ENCODE assay signal across 11 cellular contexts in genomic region chr2:74201596-74201995, GRCh38. TPM values are rescaled to one million over a fixed set of nuclear protein-coding genes. Genes with fewer than 3 reads are reported as not detected.
DNase-seq lines count a peak whose midpoint lies in the region; ATAC-seq and TF ChIP-seq lines count a peak whose summit lies in the region.
"Had no signal": no experiment of that assay in that cellular context is flagged by ENCODE, and none has a peak within 500 bp of the region (broad histone marks: within the 10 kb centered on the region; RNA-seq: fewer than 3 reads in every experiment).

No MANE protein-coding gene starts in this region.

- H3K27me3 ChIP-seq in CD8-positive, alpha-beta memory T cell (ENCODE audit: insufficient read depth, low read length, poor library complexity, severe bottlenecking), result no peaks in the 10 kb centered on the region
- no peaks in the 10 kb centered on the region for H3K27me3 ChIP-seq in gastroesophageal sphincter
- H3K27me3 ChIP-seq: neutrophil had no signal

- POLR2A ChIA-PET in CD8-positive, alpha-beta memory T cell (lab: Charles Lee), result no interaction called here

- H3K36me3 Mint-ChIP-seq in dendritic cell treated with granulocyte-macrophage colony-stimulating factor and Interleukin-4, amounts not matched to agents 40 ng/mL and 50 ng/mL, for 4 days (ENCODE audit: low read depth), result peaks cover 80% of the 10 kb centered on the region
- H3K36me3 Mint-ChIP-seq in CD8-positive, alpha-beta memory T cell, result peaks cover 0 to 7% (median 0%) of the 10 kb centered on the region in 3 donors

- CTCF ChIA-PET in CD8-positive, alpha-beta memory T cell (lab: Charles Lee), result interaction anchor here (1.3 kb wide), 1 partner anchor 23 kb away, joined by 3 read pairs; the partner anchor contains the start of gene MOB1A

- DNase-seq in NOMO-1 treated with DMSO at 0.1 percent for 48 hours (lab: John Stamatoyannopoulos, UW; ENCODE audit: unreplicated experiment) (peak; percentile 22), NOMO-1 treated with dmso at 0.1 percent for 144 hours (lab: John Stamatoyannopoulos, UW; ENCODE audit: unreplicated experiment) (no peak), NCI-H69 (lab: John Stamatoyannopoulos, UW) (peak; percentile 23), sciatic nerve (ENCODE audit: low spot score) (no peak), NCI-H524 treated with DMSO at 0.1 percent for 48 hours (lab: John Stamatoyannopoulos, UW) (no peak)
- no peak for DNase-seq in CD8-positive, alpha-beta memory T cell
- DNase-seq: 8988T, NCI-H2227 treated with DMSO at 0.1 percent for 48 hours had no signal

- ATAC-seq in sciatic nerve, result peak; percentile 75
- no peak for ATAC-seq in gastroesophageal sphincter

- intact Hi-C loops in dendritic cell treated with granulocyte-macrophage colony-stimulating factor and Interleukin-4, amounts not matched to agents 40 ng/mL and 50 ng/mL, for 4 days (cut with micrococcal nuclease), result loop anchor here (5.0 kb wide), 1 partner anchor 34 kb away; no protein-coding TSS in a partner anchor
- intact Hi-C loops in sciatic nerve (cut with DNase I), result no loop called here

- peaks cover 41% of the 10 kb centered on the region for H3K4me1 ChIP-seq in CD8-positive, alpha-beta memory T cell (ENCODE audit: insufficient read depth, low read length)
- peaks cover 0 to 61% (median 14%) of the 10 kb centered on the region in 3 donors for H3K4me1 ChIP-seq in gastroesophageal sphincter

- no peaks in the 10 kb centered on the region for H3K9me3 Mint-ChIP-seq in dendritic cell treated with granulocyte-macrophage colony-stimulating factor and Interleukin-4, amounts not matched to agents 40 ng/mL and 50 ng/mL, for 4 days
- no peaks in the 10 kb centered on the region for H3K9me3 Mint-ChIP-seq in CD8-positive, alpha-beta memory T cell

- H3K9me3 ChIP-seq in CD8-positive, alpha-beta memory T cell (ENCODE audit: low read length), result no peaks in the 10 kb centered on the region
- H3K9me3 ChIP-seq in gastroesophageal sphincter, result no peaks in the 10 kb centered on the region
- H3K9me3 ChIP-seq: neutrophil had no signal

- TF ChIP-seq EP300 in gastroesophageal sphincter (IDR thresholded peaks at IDR 0.05), result no peak

- peaks cover 73% of the 10 kb centered on the region for H3K4me1 Mint-ChIP-seq in dendritic cell treated with granulocyte-macrophage colony-stimulating factor and Interleukin-4, amounts not matched to agents 40 ng/mL and 50 ng/mL, for 4 days (ENCODE audit: low read depth)
- H3K4me1 Mint-ChIP-seq in CD8-positive, alpha-beta memory T cell, result peaks cover 43 to 73% (median 63%) of the 10 kb centered on the region in 3 donors

- WGBS in gastroesophageal sphincter (ENCODE audit: low coverage in 1 of 2), 2 donors, result 0 to 33% methylated on average over 1 of the region's 1 CpG

- no peak overlapping the region for H3K27ac Mint-ChIP-seq in dendritic cell treated with granulocyte-macrophage colony-stimulating factor and Interleukin-4, amounts not matched to agents 40 ng/mL and 50 ng/mL, for 4 days
- H3K27ac Mint-ChIP-seq in CD8-positive, alpha-beta memory T cell, result peak overlapping the region in 4 of 8 donors; percentile 24 to 85 (median 45)

- H3K4me3 ChIP-seq in CD8-positive, alpha-beta memory T cell (ENCODE audit: low read length), result no peak overlapping the region
- no peak overlapping the region for H3K4me3 ChIP-seq in gastroesophageal sphincter

- H3K27me3 Mint-ChIP-seq in dendritic cell treated with granulocyte-macrophage colony-stimulating factor and Interleukin-4, amounts not matched to agents 40 ng/mL and 50 ng/mL, for 4 days, result no peaks in the 10 kb centered on the region
- H3K27me3 Mint-ChIP-seq in CD8-positive, alpha-beta memory T cell, result no peaks in the 10 kb centered on the region

- no peak overlapping the region for H3K27ac ChIP-seq in CD8-positive, alpha-beta memory T cell (ENCODE audit: low read depth, low read length)
- H3K27ac ChIP-seq in gastroesophageal sphincter, result peak overlapping the region in 1 of 4 donors; percentile 48
- H3K27ac ChIP-seq: neutrophil had no signal

- TF ChIP-seq CTCF in gastroesophageal sphincter (IDR thresholded peaks at IDR 0.05), result no peak

- H3K4me3 Mint-ChIP-seq in dendritic cell treated with granulocyte-macrophage colony-stimulating factor and Interleukin-4, amounts not matched to agents 40 ng/mL and 50 ng/mL, for 4 days, result peak overlapping the region; percentile 53
- H3K4me3 Mint-ChIP-seq in CD8-positive, alpha-beta memory T cell, result peak overlapping the region in 1 of 7 donors; percentile 54

- TF ChIP-seq POLR2A in gastroesophageal sphincter (IDR thresholded peaks at IDR 0.05), result no peak

- no peaks in the 10 kb centered on the region for H3K36me3 ChIP-seq in CD8-positive, alpha-beta memory T cell (ENCODE audit: insufficient read depth, low read length)
- H3K36me3 ChIP-seq in gastroesophageal sphincter, result no peaks in the 10 kb centered on the region
- H3K36me3 ChIP-seq: neutrophil had no signal

RNA-seq across cellular contexts. Expression of gene MTHFD2, which starts 3.2 kb away (rescaled TPM):
- total RNA-seq in sciatic nerve (18.6 TPM), gastroesophageal sphincter (100 to 1,000 TPM in 1 of 4 donors, 10 to 100 TPM in 3; 20.9 to 110 (median 34.5) TPM)
- 100 to 1,000 TPM; 379 to 397 TPM for total RNA-seq in CD8-positive, alpha-beta memory T cell
- polyA plus RNA-seq in CD8-positive, alpha-beta memory T cell, result 11.0 TPM

RNA-seq across cellular contexts. Expression of gene MOB1A, which starts 22.9 kb away (rescaled TPM):
- total RNA-seq in sciatic nerve, result 82.7 TPM
- total RNA-seq in CD8-positive, alpha-beta memory T cell, result 100 to 1,000 TPM; 177 to 185 TPM
- polyA plus RNA-seq in CD8-positive, alpha-beta memory T cell, result 161 TPM
- 100 to 1,000 TPM; 115 to 185 (median 133) TPM for total RNA-seq in gastroesophageal sphincter

RNA-seq across cellular contexts. Expression of gene BOLA3, which starts 53.9 kb away (rescaled TPM):
- total RNA-seq in sciatic nerve, result 13.0 TPM
- total RNA-seq in CD8-positive, alpha-beta memory T cell, result 100 to 1,000 TPM; 131 to 133 TPM
- 74.1 TPM for polyA plus RNA-seq in CD8-positive, alpha-beta memory T cell
- total RNA-seq in gastroesophageal sphincter, result 10 to 100 TPM; 15.5 to 43.1 (median 30.5) TPM

Comparison
In these comparisons a context has a peak if more than half of its experiments do, and no peak if none do; other contexts are left out.
1. DNase-seq: peak in NOMO-1 treated with DMSO at 0.1 percent for 48 hours (single experiment) and NCI-H69 (single experiment); none in NOMO-1 treated with dmso at 0.1 percent for 144 hours (single experiment), sciatic nerve (single experiment), CD8-positive, alpha-beta memory T cell (0 of 5) and NCI-H524 treated with DMSO at 0.1 percent for 48 hours (single experiment).